20 cellular contexts compared by ENCODE assay signal in the genomic region with DNA sequence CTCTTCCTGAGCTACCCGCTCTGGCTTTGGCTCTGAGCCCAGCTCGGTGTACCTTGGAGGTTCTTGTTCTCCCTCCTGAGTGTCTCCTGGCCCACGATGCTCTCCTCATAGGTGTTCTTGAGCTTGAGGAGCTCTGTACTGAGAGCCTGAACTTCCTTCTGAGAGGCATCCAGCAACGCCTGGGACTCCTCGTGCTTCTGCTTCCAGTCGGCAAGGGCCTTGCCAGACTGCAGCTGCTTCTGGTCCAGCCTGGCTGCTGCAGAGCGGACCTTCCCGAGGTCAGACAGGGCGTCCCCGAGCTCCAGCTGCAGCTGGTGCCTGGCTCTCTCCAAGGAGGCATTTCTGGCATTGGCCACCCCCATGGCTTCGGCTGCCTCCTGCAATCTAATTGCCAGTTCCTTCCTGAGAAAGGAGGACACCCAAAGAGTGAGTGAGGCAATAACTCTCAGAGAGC.
DNase-seq lines count a peak whose midpoint lies in the region; ATAC-seq, FAIRE-seq and TF ChIP-seq lines count a peak whose summit lies in the region.
"Had no signal": no experiment of that assay in that cellular context is flagged by ENCODE, and none has a peak within 500 bp of the region (broad histone marks: within the 10 kb centered on the region; RNA-seq: fewer than 3 reads in every experiment).

No MANE protein-coding gene starts in this region.

- CTCF ChIA-PET in MCF 10A (lab: Yijun Ruan, JAX) = interaction anchor here (0.6 to 1.1 kb wide), 5 partner anchors 25 to 483 kb away, joined by 3 to 5 read pairs (median 3); no protein-coding TSS in a partner anchor
- CTCF ChIA-PET in GM10248 (lab: Yijun Ruan, JAX) = interaction anchor here (0.7 to 1.8 kb wide), 13 partner anchors 9 to 472 kb away, joined by 3 to 4 read pairs (median 3); no protein-coding TSS in a partner anchor

- TF ChIP-seq CTCF in prostate gland (IDR thresholded peaks at IDR 0.05) = no peak
- no peak for TF ChIP-seq CTCF in MCF 10A (IDR thresholded peaks at IDR 0.05; ENCODE audit: unreplicated experiment)
- TF ChIP-seq CTCF in GM10248 (IDR thresholded peaks at IDR 0.05; ENCODE audit: control extremely low read depth, extremely low read depth, low read depth, missing control alignments) = no peak

- peak; percentile 46 for ATAC-seq in Right ventricle myocardium superior (ENCODE audit: poor library complexity)
- peak; percentile 69 for ATAC-seq in left ventricle myocardium superior
- ATAC-seq: GM12878, GM23338, K562 had no signal

- FAIRE-seq in HTR-8/SVneo (lab: Jason Lieb, UNC) = no peak
- FAIRE-seq: GM12878, GM18507, K562 had no signal

- intact Hi-C loops in Right ventricle myocardium superior (cut with DNase I) = no loop called here
- intact Hi-C loops in cardiac septum (cut with DNase I) = no loop called here
- intact Hi-C loops in left ventricle myocardium superior (cut with micrococcal nuclease) = no loop called here
- intact Hi-C loops in prostate gland (cut with DNase I) = no loop called here
- intact Hi-C loops in MCF 10A (cut with micrococcal nuclease) = no loop called here

- H3K36me3 Mint-ChIP-seq in MCF 10A (ENCODE audit: insufficient read depth, unreplicated experiment) = no peaks in the 10 kb centered on the region
- H3K36me3 Mint-ChIP-seq: CD14-positive monocyte had no signal

- no peaks in the 10 kb centered on the region for H3K36me3 ChIP-seq in prostate gland

- no peak overlapping the region for H3K27ac Mint-ChIP-seq in MCF 10A (ENCODE audit: low read depth, unreplicated experiment)
- H3K27ac Mint-ChIP-seq: CD14-positive monocyte, GM23338 had no signal

- WGBS in prostate gland = 70% methylated on average over 11 of the region's 11 CpGs

- no peak overlapping the region for H3K4me3 ChIP-seq in prostate gland
- H3K4me3 ChIP-seq: GM12878, GM23338, K562 had no signal

- no peaks in the 10 kb centered on the region for H3K9me3 ChIP-seq in prostate gland

- H3K9me3 Mint-ChIP-seq in MCF 10A (ENCODE audit: unreplicated experiment) = no peaks in the 10 kb centered on the region
- H3K9me3 Mint-ChIP-seq: CD14-positive monocyte, GM23338 had no signal

- peak overlapping the region; percentile 74 to 79 for H3K27ac ChIP-seq in prostate gland

- DNase-seq in Right ventricle myocardium superior (peak; percentile 43), cardiac septum (ENCODE audit: low spot score) (no peak), left ventricle myocardium superior (peak; percentile 53), prostate gland (ENCODE audit: low spot score) (peak; percentile 30), MCF 10A (ENCODE audit: unreplicated experiment) (no peak), HTR-8/SVneo (ENCODE audit: insufficient read length, low spot score) (no peak), GM10248 (ENCODE audit: extremely low spot score) (no peak)
- DNase-seq in stimulated activated CD4-positive, alpha-beta T cell treated with anti-CD3 and anti-CD28 coated beads, Interleukin-2, amount 100 ng/mL, for 48 hours = no peak
- DNase-seq: 8988T; COR-L47; NCI-H1105; NCI-H1694 treated with DMSO at 0.1 percent for 48 hours; NCI-H345; NCI-H69; NK-92 treated with Interleukin-12 subunit alpha and Interleukin-12 subunit beta, amount 100 ng/mL, for 24 hours had no signal

- H3K4me1 Mint-ChIP-seq in MCF 10A (ENCODE audit: insufficient read depth, unreplicated experiment) = no peaks in the 10 kb centered on the region

- H3K27me3 Mint-ChIP-seq in MCF 10A (ENCODE audit: insufficient read depth, unreplicated experiment) = no peaks in the 10 kb centered on the region

- no peak for TF ChIP-seq POLR2A in prostate gland (IDR thresholded peaks at IDR 0.05)

- POLR2A ChIA-PET in MCF 10A (lab: Yijun Ruan, JAX) (interaction anchor here (0.6 kb wide), 1 partner anchor 397 kb away, joined by 3 read pairs; no protein-coding TSS in a partner anchor), GM10248 (lab: Yijun Ruan, JAX) (no interaction called here)

- H3K4me1 ChIP-seq in prostate gland (replicated peaks) = peaks cover 35% of the 10 kb centered on the region

- no TSS peak for BruUV-seq in MCF 10A (replicated peaks; lab: Mats Ljungman, UMichigan)

- no peaks in the 10 kb centered on the region for H3K27me3 ChIP-seq in prostate gland (replicated peaks; ENCODE audit: insufficient read depth)

- H3K4me3 Mint-ChIP-seq in MCF 10A (ENCODE audit: unreplicated experiment) = no peak overlapping the region
- H3K4me3 Mint-ChIP-seq: CD14-positive monocyte, GM23338 had no signal

Comparison
In these comparisons a context has a peak if more than half of its experiments do, and no peak if none do; other contexts are left out.
1. DNase-seq: peak in Right ventricle myocardium superior (single experiment), left ventricle myocardium superior (single experiment) and prostate gland (single experiment); none in cardiac septum (single experiment), MCF 10A (single experiment), stimulated activated CD4-positive, alpha-beta T cell treated with anti-CD3 and anti-CD28 coated beads, Interleukin-2, amount 100 ng/mL, for 48 hours (0 of 2), HTR-8/SVneo (single experiment) and GM10248 (single experiment).